1 cellular context compared by ENCODE assay signal in the genomic region with DNA sequence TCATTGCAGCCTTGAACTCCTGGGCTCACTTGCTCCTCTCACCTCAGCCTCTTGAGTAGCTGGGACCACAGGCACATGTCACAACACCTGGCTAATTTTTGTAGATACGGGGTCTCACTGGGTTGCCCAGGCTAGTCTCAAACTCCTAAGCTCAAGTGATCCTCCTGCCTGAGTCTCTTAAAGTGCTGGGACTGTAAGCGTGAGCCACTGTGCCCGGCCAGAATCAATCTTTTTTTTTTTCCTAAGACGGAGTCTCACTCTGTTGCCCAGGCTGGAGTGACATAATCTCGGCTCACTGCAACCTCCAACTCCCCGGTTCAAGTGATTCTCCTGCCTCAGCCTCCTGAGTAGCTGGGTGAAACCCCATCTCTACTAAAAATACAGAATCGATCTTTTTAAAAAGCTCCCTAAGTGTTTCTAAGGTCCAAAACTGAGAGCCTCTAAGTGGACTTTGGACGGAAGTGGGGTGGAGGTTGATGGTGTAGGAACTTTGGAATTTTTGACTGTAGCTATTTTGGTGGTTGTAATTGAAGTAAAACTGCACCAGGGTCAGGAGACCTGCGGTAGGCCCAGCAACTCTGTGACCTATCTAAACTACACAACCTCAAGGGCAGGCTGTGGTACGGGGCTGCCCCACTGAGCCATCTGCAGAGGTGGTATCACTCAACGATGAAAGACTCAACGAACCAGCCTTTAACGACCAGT.
TF ChIP-seq lines count a peak whose summit lies in the region.

No MANE protein-coding gene starts in this region.

TF ChIP-seq in HepG2, 621 proteins besides CTCF, POLR2A, EP300 and RAD21 (continued from another document):
- TF ChIP-seq, protein P1, sequence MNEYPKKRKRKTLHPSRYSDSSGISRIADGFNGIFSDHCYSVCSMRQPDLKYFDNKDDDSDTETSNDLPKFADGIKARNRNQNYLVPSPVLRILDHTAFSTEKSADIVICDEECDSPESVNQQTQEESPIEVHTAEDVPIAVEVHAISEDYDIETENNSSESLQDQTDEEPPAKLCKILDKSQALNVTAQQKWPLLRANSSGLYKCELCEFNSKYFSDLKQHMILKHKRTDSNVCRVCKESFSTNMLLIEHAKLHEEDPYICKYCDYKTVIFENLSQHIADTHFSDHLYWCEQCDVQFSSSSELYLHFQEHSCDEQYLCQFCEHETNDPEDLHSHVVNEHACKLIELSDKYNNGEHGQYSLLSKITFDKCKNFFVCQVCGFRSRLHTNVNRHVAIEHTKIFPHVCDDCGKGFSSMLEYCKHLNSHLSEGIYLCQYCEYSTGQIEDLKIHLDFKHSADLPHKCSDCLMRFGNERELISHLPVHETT (CRISPR knock-in tag; conservative IDR thresholded peaks at IDR 0.05), result no peak
